Comparison of ENCODE assay signal across 11 cellular contexts in the genomic region with DNA sequence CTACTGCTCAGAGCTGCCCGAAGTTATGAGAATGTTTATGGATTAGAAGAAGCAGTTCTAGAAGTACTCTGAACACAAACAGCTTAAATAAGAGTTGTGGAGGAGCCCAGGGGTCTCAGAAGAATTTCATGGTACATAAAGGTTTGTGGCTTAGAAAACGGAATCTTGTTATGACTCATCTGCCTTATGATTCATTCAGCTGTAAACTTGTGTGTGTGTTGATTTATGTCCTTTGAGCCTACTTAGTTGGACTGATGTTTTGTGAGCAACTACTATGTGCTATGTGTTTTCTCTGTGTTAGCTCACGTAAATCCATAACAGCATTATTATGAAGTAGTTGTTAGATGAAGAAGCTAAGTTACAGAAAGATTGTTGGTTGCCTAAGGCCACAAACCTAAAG.
DNase-seq lines count a peak whose midpoint lies in the region; ATAC-seq, FAIRE-seq and TF ChIP-seq lines count a peak whose summit lies in the region.
"Had no signal": no experiment of that assay in that cellular context is flagged by ENCODE, and none has a peak within 500 bp of the region (broad histone marks: within the 10 kb centered on the region; RNA-seq: fewer than 3 reads in every experiment).

No MANE protein-coding gene starts in this region.

- TF ChIP-seq CTCF in GM06990 (IDR thresholded peaks at IDR 0.05; ENCODE audit: insufficient read depth, low read length, poor library complexity, severe bottlenecking): no peak
- no peak for TF ChIP-seq CTCF in endothelial cell of umbilical vein (IDR thresholded peaks at IDR 0.05; ENCODE audit: extremely low read depth in 1 of 2, insufficient read depth in 1 of 2, low read depth in 1 of 2, low read length in 2 of 2)
- TF ChIP-seq CTCF in uterus (IDR thresholded peaks at IDR 0.05): no peak

- no peaks in the 10 kb centered on the region for H3K36me3 Mint-ChIP-seq in T-helper 2 cell treated with Interferon-gamma antibody and Interleukin-4, amounts not matched to agents 5 μg/mL and 100 μg/mL, for 36 hours (ENCODE audit: low read depth)
- H3K36me3 Mint-ChIP-seq: brain had no signal

- intact Hi-C loops in endothelial cell of umbilical vein (cut with micrococcal nuclease): no loop called here
- intact Hi-C loops in uterus (cut with DNase I; ENCODE audit: low total_unique reads): no loop called here

- H3K9me3 ChIP-seq in endothelial cell of umbilical vein (replicated peaks; ENCODE audit: control insufficient read depth, insufficient read depth, low read length) (no peaks in the 10 kb centered on the region), uterus (no peaks in the 10 kb centered on the region)
- H3K9me3 ChIP-seq in effector memory CD4-positive, alpha-beta T cell (ENCODE audit: control insufficient read depth, low read length): no peaks in the 10 kb centered on the region
- H3K9me3 ChIP-seq: thoracic aorta had no signal

- no peak overlapping the region for H3K4me3 Mint-ChIP-seq in T-helper 2 cell treated with Interferon-gamma antibody and Interleukin-4, amounts not matched to agents 5 μg/mL and 100 μg/mL, for 36 hours
- H3K4me3 Mint-ChIP-seq: brain, nephron progenitor cell had no signal

- no peaks in the 10 kb centered on the region for H3K27me3 Mint-ChIP-seq in T-helper 2 cell treated with Interferon-gamma antibody and Interleukin-4, amounts not matched to agents 5 μg/mL and 100 μg/mL, for 36 hours (ENCODE audit: low read depth)
- H3K27me3 Mint-ChIP-seq: brain had no signal

- no TSS peak for BruUV-seq in endothelial cell of umbilical vein (replicated peaks; lab: Mats Ljungman, UMichigan)

- no peaks in the 10 kb centered on the region for H3K9me3 Mint-ChIP-seq in T-helper 2 cell treated with Interferon-gamma antibody and Interleukin-4, amounts not matched to agents 5 μg/mL and 100 μg/mL, for 36 hours
- H3K9me3 Mint-ChIP-seq: brain, nephron progenitor cell had no signal

- no peak overlapping the region for H3K27ac Mint-ChIP-seq in T-helper 2 cell treated with Interferon-gamma antibody and Interleukin-4, amounts not matched to agents 5 μg/mL and 100 μg/mL, for 36 hours
- H3K27ac Mint-ChIP-seq: brain, nephron progenitor cell had no signal

- ATAC-seq in GM21619 (IDR thresholded peaks at IDR 0.05; ENCODE audit: unreplicated experiment): peak; percentile 78
- ATAC-seq in HG03558 (IDR thresholded peaks at IDR 0.05; ENCODE audit: extremely low read depth, unreplicated experiment): peak; percentile 86

- no peak overlapping the region for H2AFZ ChIP-seq in endothelial cell of umbilical vein (ENCODE audit: low read depth, low read length)

- no peak overlapping the region for H3K4me2 ChIP-seq in endothelial cell of umbilical vein (ENCODE audit: insufficient read depth, low read length)

- H3K4me3 ChIP-seq in GM06990 (replicated peaks; ENCODE audit: low read depth, low read length): no peak overlapping the region
- no peak overlapping the region for H3K4me3 ChIP-seq in endothelial cell of umbilical vein (replicated peaks in 1 of 3; ENCODE audit: insufficient read depth in 1 of 3, low read depth in 1 of 3, low read length in 3 of 3)
- H3K4me3 ChIP-seq in uterus: no peak overlapping the region
- no peak overlapping the region for H3K4me3 ChIP-seq in effector memory CD4-positive, alpha-beta T cell (ENCODE audit: insufficient read depth, low read depth, low read length, poor library complexity, severe bottlenecking)
- H3K4me3 ChIP-seq: thoracic aorta had no signal

- H4K20me1 ChIP-seq in endothelial cell of umbilical vein (replicated peaks; ENCODE audit: control insufficient read depth, extremely low read depth, insufficient read depth, low read length): no peaks in the 10 kb centered on the region

- CTCF ChIA-PET in endothelial cell of umbilical vein (lab: Charles Lee): interaction anchor here (1.0 to 6.4 kb wide), 3 partner anchors 238 to 348 kb away, joined by 3 to 75 read pairs (median 11); a partner anchor contains a TSS

- H3K9ac ChIP-seq in endothelial cell of umbilical vein (replicated peaks; ENCODE audit: extremely low read depth, insufficient read depth, low read length): no peak overlapping the region

- TF ChIP-seq POLR2A in endothelial cell of umbilical vein (IDR thresholded peaks at IDR 0.05; ENCODE audit: low read depth, low read length) (no peak), uterus (IDR thresholded peaks at IDR 0.05) (no peak)

- no peaks in the 10 kb centered on the region for H3K79me2 ChIP-seq in endothelial cell of umbilical vein (ENCODE audit: control insufficient read depth, insufficient read depth, low read length)

- H3K9me1 ChIP-seq in endothelial cell of umbilical vein (replicated peaks; ENCODE audit: control insufficient read depth, extremely low read depth, insufficient read depth, low read length): no peaks in the 10 kb centered on the region

- H3K36me3 ChIP-seq in GM06990 (ENCODE audit: control insufficient read depth, insufficient read depth, low read length) (no peaks in the 10 kb centered on the region), endothelial cell of umbilical vein (ENCODE audit: control insufficient read depth in 2 of 2, extremely low read depth in 1 of 2, insufficient read depth in 2 of 2, low read length in 2 of 2) (no peaks in the 10 kb centered on the region), uterus (no peaks in the 10 kb centered on the region)
- H3K36me3 ChIP-seq in effector memory CD4-positive, alpha-beta T cell (ENCODE audit: control insufficient read depth, insufficient read depth, low read length): no peaks in the 10 kb centered on the region
- H3K36me3 ChIP-seq: thoracic aorta had no signal

- DNase-seq in GM06990 (ENCODE audit: extremely low read depth, insufficient read length) (peak; percentile 35), endothelial cell of umbilical vein (ENCODE audit: low read depth, low spot score) (peak; percentile 37), uterus (no peak), GF-D8 (lab: John Stamatoyannopoulos, UW) (no peak)
- no peak for DNase-seq in effector memory CD4-positive, alpha-beta T cell
- DNase-seq in T-helper 2 cell treated with Interferon-gamma antibody and Interleukin-4, amounts not matched to agents 5 μg/mL and 100 μg/mL, for 36 hours (ENCODE audit: low spot score): no peak
- DNase-seq: nephron progenitor cell had no signal

- H3K4me1 ChIP-seq in endothelial cell of umbilical vein (ENCODE audit: control insufficient read depth, extremely low read depth, insufficient read depth, low read length) (peaks cover 4% of the 10 kb centered on the region), uterus (no peaks in the 10 kb centered on the region)
- no peaks in the 10 kb centered on the region for H3K4me1 ChIP-seq in effector memory CD4-positive, alpha-beta T cell (ENCODE audit: control insufficient read depth, insufficient read depth, low read length, poor library complexity, severe bottlenecking)

- H3K27ac ChIP-seq in endothelial cell of umbilical vein (ENCODE audit: insufficient read depth, low read depth, low read length): no peak overlapping the region
- H3K27ac ChIP-seq in uterus: no peak overlapping the region
- no peak overlapping the region for H3K27ac ChIP-seq in effector memory CD4-positive, alpha-beta T cell (ENCODE audit: insufficient read depth, low read length, poor library complexity, severe bottlenecking)
- H3K27ac ChIP-seq: thoracic aorta had no signal

- peaks cover 3% of the 10 kb centered on the region for H3K4me1 Mint-ChIP-seq in T-helper 2 cell treated with Interferon-gamma antibody and Interleukin-4, amounts not matched to agents 5 μg/mL and 100 μg/mL, for 36 hours (ENCODE audit: low read depth)

- H3K27me3 ChIP-seq in GM06990 (replicated peaks; ENCODE audit: control insufficient read depth, insufficient read depth, low read length) (no peaks in the 10 kb centered on the region), endothelial cell of umbilical vein (ENCODE audit: control insufficient read depth in 2 of 2, insufficient read depth in 2 of 2, low read length in 2 of 2) (no peaks in the 10 kb centered on the region), uterus (no peaks in the 10 kb centered on the region)
- no peaks in the 10 kb centered on the region for H3K27me3 ChIP-seq in effector memory CD4-positive, alpha-beta T cell (replicated peaks; ENCODE audit: control insufficient read depth, insufficient read depth, low read length, poor library complexity, severe bottlenecking)

- no peak for FAIRE-seq in endothelial cell of umbilical vein (lab: Jason Lieb, UNC)

- POLR2A ChIA-PET in endothelial cell of umbilical vein (lab: Charles Lee): no interaction called here

- dilution Hi-C loops in endothelial cell of umbilical vein (cut with MboI; ENCODE audit: extremely low pct_ligation_motif_present, low sequenced_read_pairs): no loop called here

TF ChIP-seq in endothelial cell of umbilical vein, 7 proteins besides CTCF, POLR2A, EP300 and RAD21:
- peak; percentile 90 for TF ChIP-seq FOS (IDR thresholded peaks at IDR 0.05; ENCODE audit: borderline replicate concordance, insufficient read depth, low read length)
- TF ChIP-seq POLR2AphosphoS5 (IDR thresholded peaks at IDR 0.05; ENCODE audit: insufficient read depth, low read depth, low read length): peak; percentile 42
- no peak for TF ChIP-seq EZH2 (IDR thresholded peaks at IDR 0.05; ENCODE audit: borderline replicate concordance, low read depth, low read length, severe bottlenecking)
- peak; percentile 82 for TF ChIP-seq JUN (IDR thresholded peaks at IDR 0.05; ENCODE audit: borderline replicate concordance, insufficient read depth, insufficient read length, low read depth)

Comparison
In these comparisons a context has a peak if more than half of its experiments do, and no peak if none do; other contexts are left out.
1. DNase-seq: peak in GM06990 (single experiment) and endothelial cell of umbilical vein (single experiment); none in uterus (0 of 2), effector memory CD4-positive, alpha-beta T cell (0 of 3), T-helper 2 cell treated with Interferon-gamma antibody and Interleukin-4, amounts not matched to agents 5 μg/mL and 100 μg/mL, for 36 hours (single experiment) and GF-D8 (single experiment).